In the genomic region with DNA sequence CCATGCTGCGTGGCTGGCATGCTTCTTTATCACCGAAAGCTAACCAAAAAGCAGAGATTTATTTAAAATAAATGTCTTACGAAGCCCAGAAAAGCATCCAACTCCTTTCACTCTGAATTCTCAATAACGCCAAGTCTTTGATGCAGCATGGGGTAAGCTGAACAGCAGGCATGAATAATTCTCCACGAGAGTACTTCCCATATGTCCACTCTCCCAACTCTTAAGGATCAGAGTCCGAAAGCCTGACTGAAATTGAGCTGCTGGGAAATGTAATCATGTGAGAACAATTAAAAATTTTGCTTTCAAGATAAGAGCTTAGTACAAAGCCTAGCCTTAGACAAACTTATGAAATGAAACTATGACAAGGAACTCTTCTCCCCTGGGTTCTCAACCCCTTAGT, we compare ENCODE assay signal across 16 cellular contexts. TPM values are rescaled to one million over a fixed set of nuclear protein-coding genes. Genes with fewer than 3 reads are reported as not detected.
DNase-seq lines count a peak whose midpoint lies in the region; ATAC-seq and TF ChIP-seq lines count a peak whose summit lies in the region.
"Had no signal": no experiment of that assay in that cellular context is flagged by ENCODE, and none has a peak within 500 bp of the region (broad histone marks: within the 10 kb centered on the region; RNA-seq: fewer than 3 reads in every experiment).

No MANE protein-coding gene starts in this region.

- peak; percentile 78 for DNase-seq in DMS 273 (lab: John Stamatoyannopoulos, UW; ENCODE audit: unreplicated experiment)
- DNase-seq in DMS 273 treated with DMSO at 0.1 percent for 48 hours (lab: John Stamatoyannopoulos, UW) = no peak
- peak; percentile 18 for DNase-seq in choroid plexus epithelial cell (ENCODE audit: low read depth)
- peak in 2 of 3 donors; percentile 32 to 59 for DNase-seq in mucosa of descending colon
- DNase-seq in upper lobe of right lung = no peak
- DNase-seq in hippocampal formation (lab: John Stamatoyannopoulos, UW) = no peak
- DNase-seq in UCSD-AML1 (lab: John Stamatoyannopoulos, UW; ENCODE audit: unreplicated experiment) = no peak
- DNase-seq: BE2C; CD4-positive, alpha-beta T cell; HCEC 1CT; MV-4-11; NCI-H1417; NCI-H2029 had no signal

- ATAC-seq in mucosa of descending colon (peak; percentile 87), upper lobe of right lung (peak; percentile 77), HG02938 (IDR thresholded peaks at IDR 0.05; ENCODE audit: unreplicated experiment) (no peak)
- ATAC-seq: Right ventricle myocardium inferior had no signal

- intact Hi-C loops in mucosa of descending colon (cut with DNase I, micrococcal nuclease) = no loop called here
- intact Hi-C loops in upper lobe of right lung (cut with DNase I) = no loop called here

- no peaks in the 10 kb centered on the region for H3K36me3 ChIP-seq in mucosa of descending colon (ENCODE audit: low read depth)
- H3K36me3 ChIP-seq in upper lobe of right lung = no peaks in the 10 kb centered on the region
- H3K36me3 ChIP-seq: BE2C had no signal

- H3K9me3 ChIP-seq in mucosa of descending colon = no peaks in the 10 kb centered on the region
- H3K9me3 ChIP-seq in upper lobe of right lung = no peaks in the 10 kb centered on the region
- H3K9me3 ChIP-seq: BE2C had no signal

- TF ChIP-seq CTCF in choroid plexus epithelial cell (conservative IDR thresholded peaks at IDR 0.05; ENCODE audit: low read depth, low read length) (no peak), mucosa of descending colon (IDR thresholded peaks at IDR 0.05) (no peak), upper lobe of right lung (IDR thresholded peaks at IDR 0.05) (no peak)

- H3K4me3 ChIP-seq in choroid plexus epithelial cell (ENCODE audit: low read depth, low read length) = no peak overlapping the region
- no peak overlapping the region for H3K4me3 ChIP-seq in mucosa of descending colon
- peak overlapping the region; percentile 17 for H3K4me3 ChIP-seq in upper lobe of right lung

- H3K27me3 ChIP-seq in upper lobe of right lung = no peaks in the 10 kb centered on the region
- H3K27me3 ChIP-seq: BE2C had no signal

- H3K4me1 ChIP-seq in mucosa of descending colon (ENCODE audit: low read depth) (peaks cover 15% of the 10 kb centered on the region), upper lobe of right lung (no peaks in the 10 kb centered on the region)
- H3K4me1 ChIP-seq: BE2C had no signal

- peak overlapping the region; percentile 45 for H3K27ac ChIP-seq in upper lobe of right lung
- H3K27ac ChIP-seq: 22Rv1 had no signal

RNA-seq across cellular contexts. Expression of gene SLC39A8, which starts 7.5 kb away (rescaled TPM):
- 100 to 1,000 TPM in 1 of 3 donors, 10 to 100 TPM in 2; 35.1 to 121 (median 83.5) TPM for total RNA-seq in mucosa of descending colon
- total RNA-seq in upper lobe of right lung = 470 TPM

Comparison
In these comparisons a context has a peak if more than half of its experiments do, and no peak if none do; other contexts are left out.
1. DNase-seq: peak in DMS 273 (single experiment), choroid plexus epithelial cell (single experiment) and mucosa of descending colon (2 of 3); none in DMS 273 treated with DMSO at 0.1 percent for 48 hours (single experiment), upper lobe of right lung (single experiment), hippocampal formation (0 of 2) and UCSD-AML1 (single experiment).